Comparison of ENCODE assay signal across 14 cellular contexts in genomic region chr3:50119786-50120185, GRCh38. TPM values are rescaled to one million over a fixed set of nuclear protein-coding genes. Genes with fewer than 3 reads are reported as not detected.
DNase-seq lines count a peak whose midpoint lies in the region; ATAC-seq and TF ChIP-seq lines count a peak whose summit lies in the region.
"Had no signal": no experiment of that assay in that cellular context is flagged by ENCODE, and none has a peak within 500 bp of the region (broad histone marks: within the 10 kb centered on the region; RNA-seq: fewer than 3 reads in every experiment).

No MANE protein-coding gene starts in this region.

- H3K4me3 ChIP-seq in endodermal cell (ENCODE audit: low read length), result no peak overlapping the region
- H3K4me3 ChIP-seq: BLaER1 treated with 17β-estradiol and CSF1 and Interleukin-3, amounts not matched to agents 10 nM and 100 nM; GM23338 had no signal

- intact Hi-C loops in activated naive CD4-positive, alpha-beta T cell treated with anti-CD3 and anti-CD28 coated beads for 36 hours (cut with micrococcal nuclease), result no loop called here

- H3K36me3 Mint-ChIP-seq in activated naive CD4-positive, alpha-beta T cell treated with anti-CD3 and anti-CD28 coated beads for 36 hours (ENCODE audit: low read depth), result peaks cover 32% of the 10 kb centered on the region
- H3K36me3 Mint-ChIP-seq in activated naive CD4-positive, alpha-beta T cell treated with anti-CD3 and anti-CD28 coated beads, Interleukin-2, amount 50 U/mL, for 72 hours, result peaks cover 8 to 10% of the 10 kb centered on the region in 2 donors
- H3K36me3 Mint-ChIP-seq in endodermal cell (ENCODE audit: low read depth), result peaks cover 44% of the 10 kb centered on the region
- H3K36me3 Mint-ChIP-seq in nephron progenitor cell (ENCODE audit: low read depth), result peaks cover 43% of the 10 kb centered on the region
- H3K36me3 Mint-ChIP-seq in osteocyte (ENCODE audit: unreplicated experiment), result peaks cover 38% of the 10 kb centered on the region

- 97% methylated on average over 2 to 3 of the region's 3 CpGs for WGBS in endodermal cell (ENCODE audit: insufficient coverage in 1 of 2, insufficient read length in 1 of 2), 2 experiments

- no peak for DNase-seq in activated naive CD4-positive, alpha-beta T cell treated with anti-CD3 and anti-CD28 coated beads for 36 hours
- DNase-seq in activated naive CD4-positive, alpha-beta T cell treated with anti-CD3 and anti-CD28 coated beads, Interleukin-2, amount 50 U/mL, for 72 hours (ENCODE audit: low spot score in 2 of 2), result no peak
- DNase-seq in endodermal cell (no peak), nephron progenitor cell (no peak), DMS79 treated with DMSO at 0.1 percent for 48 hours (lab: John Stamatoyannopoulos, UW) (no peak), NAMALWA (ENCODE audit: low spot score) (no peak), osteocyte (ENCODE audit: extremely low spot score, unreplicated experiment) (no peak)
- DNase-seq: ACHN; CD4-positive, CD25-positive, alpha-beta regulatory T cell; DMS53; H7; IMR-90 had no signal

- CTCF ChIA-PET in activated naive CD4-positive, alpha-beta T cell treated with anti-CD3 and anti-CD28 coated beads for 36 hours (lab: Charles Lee), result interaction anchor here (0.6 to 3.3 kb wide), 10 partner anchors 19 to 155 kb away, joined by 3 to 13 read pairs (median 3); partner anchors contain the start of gene GNAT1

- no peaks in the 10 kb centered on the region for H3K9me3 Mint-ChIP-seq in activated naive CD4-positive, alpha-beta T cell treated with anti-CD3 and anti-CD28 coated beads for 36 hours
- H3K9me3 Mint-ChIP-seq in activated naive CD4-positive, alpha-beta T cell treated with anti-CD3 and anti-CD28 coated beads, Interleukin-2, amount 50 U/mL, for 72 hours, result no peaks in the 10 kb centered on the region
- H3K9me3 Mint-ChIP-seq in endodermal cell, result no peaks in the 10 kb centered on the region
- no peaks in the 10 kb centered on the region for H3K9me3 Mint-ChIP-seq in nephron progenitor cell
- no peaks in the 10 kb centered on the region for H3K9me3 Mint-ChIP-seq in osteocyte (ENCODE audit: unreplicated experiment)
- H3K9me3 Mint-ChIP-seq: CD4-positive, CD25-positive, alpha-beta regulatory T cell; GM23338 had no signal

- H3K27me3 ChIP-seq in endodermal cell (ENCODE audit: control insufficient read depth, insufficient read depth, low read length, poor library complexity, severe bottlenecking), result no peaks in the 10 kb centered on the region
- H3K27me3 ChIP-seq: BLaER1 treated with 17β-estradiol and CSF1 and Interleukin-3, amounts not matched to agents 10 nM and 100 nM had no signal

- H3K27ac ChIP-seq in endodermal cell (ENCODE audit: low read depth, low read length), result peak overlapping the region; percentile 8
- H3K27ac ChIP-seq: BLaER1 treated with 17β-estradiol and CSF1 and Interleukin-3, amounts not matched to agents 10 nM and 100 nM had no signal

- H3K9ac ChIP-seq in endodermal cell (ENCODE audit: extremely low read depth, low read length, poor library complexity, severe bottlenecking), result no peak overlapping the region
- H3K9ac ChIP-seq: BLaER1 treated with 17β-estradiol and CSF1 and Interleukin-3, amounts not matched to agents 10 nM and 100 nM had no signal

- no peaks in the 10 kb centered on the region for H3K9me3 ChIP-seq in endodermal cell (ENCODE audit: control insufficient read depth, low read length)
- H3K9me3 ChIP-seq: BLaER1 treated with 17β-estradiol and CSF1 and Interleukin-3, amounts not matched to agents 10 nM and 100 nM had no signal

- peaks cover 5% of the 10 kb centered on the region for H3K4me1 ChIP-seq in endodermal cell (ENCODE audit: control insufficient read depth, insufficient read depth, low read length)

- no peak overlapping the region for H3K4me3 Mint-ChIP-seq in activated naive CD4-positive, alpha-beta T cell treated with anti-CD3 and anti-CD28 coated beads for 36 hours
- H3K4me3 Mint-ChIP-seq in endodermal cell (no peak overlapping the region), nephron progenitor cell (no peak overlapping the region), osteocyte (ENCODE audit: unreplicated experiment) (no peak overlapping the region)
- H3K4me3 Mint-ChIP-seq: GM23338 had no signal

- TF ChIP-seq CTCF in endodermal cell (conservative IDR thresholded peaks at IDR 0.05), result no peak
- TF ChIP-seq CTCF in nephron progenitor cell (IDR thresholded peaks at IDR 0.05), result no peak
- no peak for TF ChIP-seq CTCF in osteocyte (IDR thresholded peaks at IDR 0.05)

- peaks cover 58% of the 10 kb centered on the region for H3K36me3 ChIP-seq in endodermal cell (ENCODE audit: control insufficient read depth, insufficient read depth, low read length)

- H3K27me3 Mint-ChIP-seq in activated naive CD4-positive, alpha-beta T cell treated with anti-CD3 and anti-CD28 coated beads for 36 hours (ENCODE audit: low read depth), result no peaks in the 10 kb centered on the region
- H3K27me3 Mint-ChIP-seq in endodermal cell (ENCODE audit: insufficient read depth) (no peaks in the 10 kb centered on the region), nephron progenitor cell (ENCODE audit: low read depth, poor library complexity) (peaks cover 6% of the 10 kb centered on the region), osteocyte (ENCODE audit: unreplicated experiment) (no peaks in the 10 kb centered on the region)
- H3K27me3 Mint-ChIP-seq: CD4-positive, CD25-positive, alpha-beta regulatory T cell had no signal

- no peak for ATAC-seq in activated naive CD4-positive, alpha-beta T cell treated with anti-CD3 and anti-CD28 coated beads, Interleukin-2, amount 50 U/mL, for 72 hours
- ATAC-seq: GM23338 had no signal

- H3K4me1 Mint-ChIP-seq in activated naive CD4-positive, alpha-beta T cell treated with anti-CD3 and anti-CD28 coated beads for 36 hours (ENCODE audit: low read depth), result no peaks in the 10 kb centered on the region
- H3K4me1 Mint-ChIP-seq in endodermal cell (peaks cover 8% of the 10 kb centered on the region), nephron progenitor cell (peaks cover 32% of the 10 kb centered on the region), osteocyte (ENCODE audit: unreplicated experiment) (peaks cover 25% of the 10 kb centered on the region)

- H3K27ac Mint-ChIP-seq in activated naive CD4-positive, alpha-beta T cell treated with anti-CD3 and anti-CD28 coated beads for 36 hours, result peak overlapping the region; percentile 30
- no peak overlapping the region for H3K27ac Mint-ChIP-seq in activated naive CD4-positive, alpha-beta T cell treated with anti-CD3 and anti-CD28 coated beads, Interleukin-2, amount 50 U/mL, for 72 hours
- H3K27ac Mint-ChIP-seq in endodermal cell (no peak overlapping the region), nephron progenitor cell (peak overlapping the region; percentile 77), osteocyte (ENCODE audit: unreplicated experiment) (no peak overlapping the region)
- H3K27ac Mint-ChIP-seq: CD4-positive, CD25-positive, alpha-beta regulatory T cell; GM23338 had no signal

RNA-seq across cellular contexts. Expression of gene RBM5, which starts 31.1 kb away (rescaled TPM):
- total RNA-seq in activated naive CD4-positive, alpha-beta T cell treated with anti-CD3 and anti-CD28 coated beads for 36 hours, result 100 to 1,000 TPM; 124 to 129 TPM
- total RNA-seq in activated naive CD4-positive, alpha-beta T cell treated with anti-CD3 and anti-CD28 coated beads, Interleukin-2, amount 50 U/mL, for 72 hours, result 100 to 1,000 TPM; 159 to 182 TPM
- 100 to 1,000 TPM; 153 to 166 TPM for total RNA-seq in endodermal cell
- polyA plus RNA-seq in endodermal cell (2013, experiment 1 of 2), result 243 TPM
- 213 TPM for polyA plus RNA-seq in endodermal cell (2013, experiment 2 of 2)
- total RNA-seq in osteocyte, result 213 and 225 TPM in 2 replicates

RNA-seq across cellular contexts. Expression of gene SEMA3F, which starts 35.3 kb away (rescaled TPM):
- not detected for total RNA-seq in activated naive CD4-positive, alpha-beta T cell treated with anti-CD3 and anti-CD28 coated beads for 36 hours
- under 1 TPM; 0.32 to 0.54 TPM for total RNA-seq in activated naive CD4-positive, alpha-beta T cell treated with anti-CD3 and anti-CD28 coated beads, Interleukin-2, amount 50 U/mL, for 72 hours
- total RNA-seq in endodermal cell, result 10 to 100 TPM; 44.8 to 63.2 TPM
- polyA plus RNA-seq in endodermal cell (2013, experiment 1 of 2), result 32.1 TPM
- 33.4 TPM for polyA plus RNA-seq in endodermal cell (2013, experiment 2 of 2)
- total RNA-seq in osteocyte, result 11.8 and 12.9 TPM in 2 replicates
- polyA plus RNA-seq: CD4-positive, CD25-positive, alpha-beta regulatory T cell had no signal

Comparison
In these comparisons a context has a peak if more than half of its experiments do, and no peak if none do; other contexts are left out.
1. H3K27ac Mint-ChIP-seq: peak in activated naive CD4-positive, alpha-beta T cell treated with anti-CD3 and anti-CD28 coated beads for 36 hours (single experiment) and nephron progenitor cell (single experiment); none in activated naive CD4-positive, alpha-beta T cell treated with anti-CD3 and anti-CD28 coated beads, Interleukin-2, amount 50 U/mL, for 72 hours (0 of 2), endodermal cell (single experiment) and osteocyte (single experiment).